32 cellular contexts compared by ENCODE assay signal in the genomic region with DNA sequence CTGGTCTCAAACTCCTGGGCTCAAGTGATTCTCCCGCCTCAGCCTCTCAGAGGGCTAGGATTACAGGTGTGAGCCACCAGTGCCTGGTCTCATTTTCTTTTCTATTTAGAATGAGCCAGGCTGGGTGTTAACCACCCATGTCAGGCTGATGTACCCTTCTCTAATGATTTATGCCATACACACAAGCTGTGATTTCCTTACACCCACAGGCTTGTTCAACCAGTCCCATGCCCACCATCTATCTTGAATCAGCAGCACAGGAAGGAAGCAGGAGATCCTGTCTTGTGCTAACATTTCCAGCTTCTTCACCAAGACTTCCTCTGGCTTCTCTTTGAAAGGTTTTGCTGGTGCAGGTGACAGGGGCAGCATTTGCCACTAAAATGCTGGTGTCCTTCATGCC.
"Had no signal": no experiment of that assay in that cellular context is flagged by ENCODE, and none has a peak within 500 bp of the region (broad histone marks: within the 10 kb centered on the region; RNA-seq: fewer than 3 reads in every experiment).

No MANE protein-coding gene starts in this region.

- H3K4me3 ChIP-seq: cardiac muscle cell, MG63, Peyer's patch, SJSA1 had no signal

- H3K4me3 Mint-ChIP-seq: activated CD4-positive, alpha-beta T cell treated with anti-CD3 and anti-CD28 coated beads, Interleukin-2, amount 10 ng/mL, durations not matched to agents 24 days and 14 days; activated CD8-positive, alpha-beta T cell treated with anti-CD3 and anti-CD28 coated beads for 36 hours; activated T-cell treated with anti-CD3 and anti-CD28 coated beads, Interleukin-2, amount 50 U/mL, for 72 hours; T-helper 1 cell treated with Interleukin-12 subunit alpha and Interleukin-12 subunit beta and Interleukin-4 antibody, amounts not matched to agents 30 μg/mL and 1 μg/mL, for 36 hours; T-helper 2 cell treated with Interferon-gamma antibody and Interleukin-4, amounts not matched to agents 5 μg/mL and 100 μg/mL, for 36 hours had no signal

- H3K9me3 ChIP-seq: MG63, Peyer's patch, SJSA1, SK-N-SH had no signal

- H3K9me3 Mint-ChIP-seq: activated CD8-positive, alpha-beta T cell treated with anti-CD3 and anti-CD28 coated beads for 36 hours; activated naive CD4-positive, alpha-beta T cell treated with anti-CD3 and anti-CD28 coated beads, Interleukin-2, amount 50 U/mL, for 72 hours; activated T-cell treated with anti-CD3 and anti-CD28 coated beads, Interleukin-2, amount 50 U/mL, for 72 hours; activated T-helper 2 cell treated with anti-CD3 and anti-CD28 coated beads, Interferon-gamma antibody, Interleukin-2, Interleukin-4, amounts not matched to agents 10 μg/mL and 5 μg/mL and 100 μg/mL, durations not matched to agents 14 hours and 24 hours and 36 hours; T-helper 1 cell treated with Interleukin-12 subunit alpha and Interleukin-12 subunit beta and Interleukin-4 antibody, amounts not matched to agents 30 μg/mL and 1 μg/mL, for 36 hours had no signal

- H3K4me1 ChIP-seq: Peyer's patch, SJSA1 had no signal

- H3K36me3 ChIP-seq: brain microvascular endothelial cell, cardiac muscle cell, MG63, Peyer's patch, SJSA1 had no signal

- H3K27me3 Mint-ChIP-seq: activated CD8-positive, alpha-beta T cell treated with anti-CD3 and anti-CD28 coated beads for 36 hours had no signal

- H3K27me3 ChIP-seq: brain microvascular endothelial cell, MG63, Peyer's patch, SJSA1 had no signal

- H3K27ac Mint-ChIP-seq: activated CD4-positive, alpha-beta T cell treated with anti-CD3 and anti-CD28 coated beads, Interleukin-2, amount 10 ng/mL, durations not matched to agents 24 days and 14 days; activated CD8-positive, alpha-beta T cell treated with anti-CD3 and anti-CD28 coated beads for 36 hours; activated naive CD4-positive, alpha-beta T cell treated with anti-CD3 and anti-CD28 coated beads, Interleukin-2, amount 50 U/mL, for 72 hours; activated T-cell treated with anti-CD3 and anti-CD28 coated beads, Interleukin-2, amount 50 U/mL, for 72 hours; activated T-helper 2 cell treated with anti-CD3 and anti-CD28 coated beads, Interferon-gamma antibody, Interleukin-2, Interleukin-4, amounts not matched to agents 10 μg/mL and 5 μg/mL and 100 μg/mL, durations not matched to agents 14 hours and 24 hours and 36 hours; T-helper 1 cell treated with Interleukin-12 subunit alpha and Interleukin-12 subunit beta and Interleukin-4 antibody, amounts not matched to agents 30 μg/mL and 1 μg/mL, for 36 hours; T-helper 2 cell treated with Interferon-gamma antibody and Interleukin-4, amounts not matched to agents 5 μg/mL and 100 μg/mL, for 36 hours had no signal

- DNase-seq: activated CD4-positive, alpha-beta T cell treated with anti-CD3 and anti-CD28 coated beads, Interleukin-2, amount 10 ng/mL, durations not matched to agents 24 days and 14 days; activated CD4-positive, alpha-beta T cell treated with anti-CD3 and anti-CD28 coated beads, Interleukin-2, amount 50 U/mL, for 4 hours; activated CD8-positive, alpha-beta T cell treated with anti-CD3 and anti-CD28 coated beads for 36 hours; activated gamma-delta T cell; activated naive CD4-positive, alpha-beta T cell treated with Interleukin-2 at 50 U/mL for 16 hours; activated T-cell treated with anti-CD3 and anti-CD28 coated beads, Interleukin-2, amount 50 U/mL, for 1 hour; activated T-cell treated with anti-CD3 and anti-CD28 coated beads, Interleukin-2, amount 50 U/mL, for 72 hours; amniotic stem cell; aorta; brain microvascular endothelial cell; Kasumi-1; MG63; NCI-H1048; NCI-H1105 treated with DMSO at 0.1 percent for 48 hours; NCI-H1436; NCI-H1694 treated with DMSO at 0.1 percent for 48 hours; NCI-H2029; NCI-H510A; NCI-H526; NCI-H748 treated with DMSO at 0.1 percent for 48 hours; NK-92 treated with Interleukin-12 subunit alpha and Interleukin-12 subunit beta, amount 100 ng/mL, for 24 hours; PC-3; Peyer's patch; RPMI8226; SHP77 treated with DMSO at 0.1 percent for 48 hours; SK-N-SH had no signal

- H3K36me3 Mint-ChIP-seq: activated naive CD4-positive, alpha-beta T cell treated with anti-CD3 and anti-CD28 coated beads, Interleukin-2, amount 50 U/mL, for 72 hours had no signal

- ATAC-seq: activated CD8-positive, alpha-beta T cell treated with anti-CD3 and anti-CD28 coated beads for 36 hours; activated naive CD4-positive, alpha-beta T cell treated with anti-CD3 and anti-CD28 coated beads, Interleukin-2, amount 50 U/mL, for 72 hours; activated T-cell treated with anti-CD3 and anti-CD28 coated beads, Interleukin-2, amount 50 U/mL, for 72 hours; PC-3 had no signal

- H3K27ac ChIP-seq: brain microvascular endothelial cell, cardiac muscle cell, Peyer's patch, SJSA1 had no signal
